ENCODE assay signal across 7 cellular contexts in genomic region chr2:30208453-30208852, GRCh38. TPM values are rescaled to one million over a fixed set of nuclear protein-coding genes. Genes with fewer than 3 reads are reported as not detected.
DNase-seq lines count a peak whose midpoint lies in the region; ATAC-seq, FAIRE-seq and TF ChIP-seq lines count a peak whose summit lies in the region.

No MANE protein-coding gene starts in this region.

- FAIRE-seq in K562 (lab: Jason Lieb, UNC), result peak; percentile 89

- BruUV-seq in K562 (replicated peaks; lab: Mats Ljungman, UMichigan), result no TSS peak

- H3K27me3 ChIP-seq in K562 (ENCODE audit: control insufficient read depth in 2 of 2, insufficient read depth in 2 of 2, low read length in 2 of 2), result no peaks in the 10 kb centered on the region

- WGBS in K562 (ENCODE audit: insufficient coverage, low coverage, missing lambda C conversion rate), result 5% methylated on average over 2 of the region's 2 CpGs

- no peaks in the 10 kb centered on the region for H3K9me3 ChIP-seq in K562 (replicated peaks; ENCODE audit: control insufficient read depth, insufficient read depth, low read depth, low read length)

- no peaks in the 10 kb centered on the region for H3K9me1 ChIP-seq in K562 (ENCODE audit: control insufficient read depth, insufficient read depth, low read length)

- H3K79me2 ChIP-seq in K562 (ENCODE audit: control insufficient read depth, insufficient read depth, low read length), result no peaks in the 10 kb centered on the region

- H3K27ac ChIP-seq in K562 (ENCODE audit: extremely low read depth, low read depth, low read length), result no peak overlapping the region

- no peak for TF ChIP-seq EP300 in Ishikawa (IDR thresholded peaks at IDR 0.05; ENCODE audit: borderline replicate concordance)
- TF ChIP-seq EP300 in K562 (IDR thresholded peaks at IDR 0.05; ENCODE audit: low read length), result no peak

- H3K4me2 ChIP-seq in K562 (ENCODE audit: insufficient read depth, low read length), result no peak overlapping the region

- peak; percentile 99 for TF ChIP-seq RAD21 in Ishikawa (IDR thresholded peaks at IDR 0.05; ENCODE audit: low read depth)
- peak; percentile 95 to 97 for TF ChIP-seq RAD21 in K562 (CRISPR knock-in tag; conservative IDR thresholded peaks at IDR 0.05 in 1 of 2, IDR thresholded peaks at IDR 0.05 in 1 of 2)

- H3K9ac ChIP-seq in K562 (ENCODE audit: insufficient read depth in 1 of 2, low read depth in 2 of 2, low read length in 2 of 2), result no peak overlapping the region

- peak; percentile 83 to 93 (median 89) for TF ChIP-seq CTCF in K562 (IDR thresholded peaks at IDR 0.05 in 2 of 3, conservative IDR thresholded peaks at IDR 0.05 in 1 of 3; ENCODE audit: insufficient read depth in 2 of 3, low read depth in 1 of 3, low read length in 3 of 3)

- no peaks in the 10 kb centered on the region for H3K36me3 ChIP-seq in K562 (ENCODE audit: control insufficient read depth, insufficient read depth, low read length)

- no peak for TF ChIP-seq POLR2A in K562 (conservative IDR thresholded peaks at IDR 0.05)

- POLR2A ChIA-PET in K562 (lab: Yijun Ruan, JAX), result interaction anchor here (1.0 to 2.0 kb wide), 6 partner anchors 13 to 46 kb away, joined by 3 to 7 read pairs (median 4); partner anchors contain the start of gene LBH

- no peak overlapping the region for H2AFZ ChIP-seq in K562 (ENCODE audit: low read depth, low read length)

- H3K4me1 ChIP-seq in K562 (replicated peaks in 1 of 2; ENCODE audit: control insufficient read depth in 2 of 2, insufficient read depth in 2 of 2, low read length in 2 of 2), result peaks cover 2 to 3% of the 10 kb centered on the region in 2 experiments; a peak in 2 of 5 replicates

- CTCF ChIA-PET in K562 (lab: Yijun Ruan, JAX; ENCODE audit: low intra/inter-chr PET ratio), result interaction anchor here (0.6 to 4.0 kb wide), 7 partner anchors 22 to 503 kb away, joined by 3 to 35 read pairs (median 4); no protein-coding TSS in a partner anchor

- intact Hi-C loops in K562 (cut with micrococcal nuclease), result loop anchor here (1.0 to 5.0 kb wide), 4 partner anchors 43 to 503 kb away; no protein-coding TSS in a partner anchor
- intact Hi-C loops in sciatic nerve (cut with DNase I), result loop anchor here (5.0 kb wide), 1 partner anchor 499 kb away; no protein-coding TSS in a partner anchor

- no peak overlapping the region for H3K4me3 ChIP-seq in K562

- in situ Hi-C loops in K562 (cut with MboI), result loop anchor here (5.0 kb wide), 2 partner anchors 41 to 499 kb away; no protein-coding TSS in a partner anchor

- no peaks in the 10 kb centered on the region for H4K20me1 ChIP-seq in K562 (replicated peaks; ENCODE audit: control insufficient read depth, insufficient read depth, low read length)

- ATAC-seq in K562, result peak; percentile 91
- ATAC-seq in sciatic nerve, result peak; percentile 94
- no peak for ATAC-seq in HG03571 (IDR thresholded peaks at IDR 0.05; ENCODE audit: unreplicated experiment)

- DNase-seq in GDM1 (lab: John Stamatoyannopoulos, UW) (peak; percentile 30), RPMI7951 (ENCODE audit: low read depth) (peak; percentile 56), K562 (ENCODE audit: extremely low read depth in 1 of 4, low spot score in 3 of 4) (peak; percentile 53 to 75 (median 66)), hypothalamus (lab: John Stamatoyannopoulos, UW) (peak in 30 of 51 donors; percentile 7 to 66 (median 34)), sciatic nerve (ENCODE audit: low spot score) (peak; percentile 77)

TF ChIP-seq in Ishikawa, 13 proteins besides CTCF, POLR2A, EP300 and RAD21 (continues in another document):
- TF ChIP-seq, protein P1, sequence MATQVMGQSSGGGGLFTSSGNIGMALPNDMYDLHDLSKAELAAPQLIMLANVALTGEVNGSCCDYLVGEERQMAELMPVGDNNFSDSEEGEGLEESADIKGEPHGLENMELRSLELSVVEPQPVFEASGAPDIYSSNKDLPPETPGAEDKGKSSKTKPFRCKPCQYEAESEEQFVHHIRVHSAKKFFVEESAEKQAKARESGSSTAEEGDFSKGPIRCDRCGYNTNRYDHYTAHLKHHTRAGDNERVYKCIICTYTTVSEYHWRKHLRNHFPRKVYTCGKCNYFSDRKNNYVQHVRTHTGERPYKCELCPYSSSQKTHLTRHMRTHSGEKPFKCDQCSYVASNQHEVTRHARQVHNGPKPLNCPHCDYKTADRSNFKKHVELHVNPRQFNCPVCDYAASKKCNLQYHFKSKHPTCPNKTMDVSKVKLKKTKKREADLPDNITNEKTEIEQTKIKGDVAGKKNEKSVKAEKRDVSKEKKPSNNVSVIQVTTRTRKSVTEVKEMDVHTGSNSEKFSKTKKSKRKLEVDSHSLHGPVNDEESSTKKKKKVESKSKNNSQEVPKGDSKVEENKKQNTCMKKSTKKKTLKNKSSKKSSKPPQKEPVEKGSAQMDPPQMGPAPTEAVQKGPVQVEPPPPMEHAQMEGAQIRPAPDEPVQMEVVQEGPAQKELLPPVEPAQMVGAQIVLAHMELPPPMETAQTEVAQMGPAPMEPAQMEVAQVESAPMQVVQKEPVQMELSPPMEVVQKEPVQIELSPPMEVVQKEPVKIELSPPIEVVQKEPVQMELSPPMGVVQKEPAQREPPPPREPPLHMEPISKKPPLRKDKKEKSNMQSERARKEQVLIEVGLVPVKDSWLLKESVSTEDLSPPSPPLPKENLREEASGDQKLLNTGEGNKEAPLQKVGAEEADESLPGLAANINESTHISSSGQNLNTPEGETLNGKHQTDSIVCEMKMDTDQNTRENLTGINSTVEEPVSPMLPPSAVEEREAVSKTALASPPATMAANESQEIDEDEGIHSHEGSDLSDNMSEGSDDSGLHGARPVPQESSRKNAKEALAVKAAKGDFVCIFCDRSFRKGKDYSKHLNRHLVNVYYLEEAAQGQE (IDR thresholded peaks at IDR 0.05; ENCODE audit: low read depth), result no peak
- TF ChIP-seq NFIC (IDR thresholded peaks at IDR 0.05), result no peak
- no peak for TF ChIP-seq TAF1 (IDR thresholded peaks at IDR 0.05; ENCODE audit: low read depth)
- no peak for TF ChIP-seq EGR1 (IDR thresholded peaks at IDR 0.05)
- no peak for TF ChIP-seq CEBPB (IDR thresholded peaks at IDR 0.05)
- TF ChIP-seq, protein P2, sequence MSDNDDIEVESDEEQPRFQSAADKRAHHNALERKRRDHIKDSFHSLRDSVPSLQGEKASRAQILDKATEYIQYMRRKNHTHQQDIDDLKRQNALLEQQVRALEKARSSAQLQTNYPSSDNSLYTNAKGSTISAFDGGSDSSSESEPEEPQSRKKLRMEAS (IDR thresholded peaks at IDR 0.05), result no peak
- TF ChIP-seq TEAD4 (IDR thresholded peaks at IDR 0.05), result no peak

TF ChIP-seq in K562, 482 proteins besides CTCF, POLR2A, EP300 and RAD21 (continues in another document):
- TF ChIP-seq TEAD1 (CRISPR knock-in tag; IDR thresholded peaks at IDR 0.05) (no peak), HEY1 (CRISPR knock-in tag; IDR thresholded peaks at IDR 0.05; ENCODE audit: borderline replicate concordance) (no peak), RFX1 (IDR thresholded peaks at IDR 0.05) (no peak), JUND (IDR thresholded peaks at IDR 0.05; ENCODE audit: borderline replicate concordance, low read depth, low read length) (peak; percentile 22; the same call in 1 of the 2 replicates), JUND (tag; IDR thresholded peaks at IDR 0.05; ENCODE audit: borderline replicate concordance, low read depth, low read length) (no peak), NELFE (IDR thresholded peaks at IDR 0.05; ENCODE audit: insufficient read depth, insufficient read length) (no peak), RCOR1 (IDR thresholded peaks at IDR 0.05; ENCODE audit: borderline replicate concordance in 1 of 2, low read depth in 2 of 2, low read length in 2 of 2) (peak in 1 of 2 experiments; percentile 61; a peak in 1 of 4 replicates), HIVEP1 (CRISPR knock-in tag; IDR thresholded peaks at IDR 0.05) (no peak), ZNF232 (CRISPR knock-in tag; IDR thresholded peaks at IDR 0.05) (no peak), MTA1 (IDR thresholded peaks at IDR 0.05; ENCODE audit: borderline replicate concordance) (no peak), ZNF785 (CRISPR knock-in tag; IDR thresholded peaks at IDR 0.05) (no peak), SAFB (IDR thresholded peaks at IDR 0.05; ENCODE audit: borderline replicate concordance, low read depth, low read length) (no peak), POLR2G (IDR thresholded peaks at IDR 0.05; ENCODE audit: low read depth, low read length) (no peak)
- TF ChIP-seq, protein P3, sequence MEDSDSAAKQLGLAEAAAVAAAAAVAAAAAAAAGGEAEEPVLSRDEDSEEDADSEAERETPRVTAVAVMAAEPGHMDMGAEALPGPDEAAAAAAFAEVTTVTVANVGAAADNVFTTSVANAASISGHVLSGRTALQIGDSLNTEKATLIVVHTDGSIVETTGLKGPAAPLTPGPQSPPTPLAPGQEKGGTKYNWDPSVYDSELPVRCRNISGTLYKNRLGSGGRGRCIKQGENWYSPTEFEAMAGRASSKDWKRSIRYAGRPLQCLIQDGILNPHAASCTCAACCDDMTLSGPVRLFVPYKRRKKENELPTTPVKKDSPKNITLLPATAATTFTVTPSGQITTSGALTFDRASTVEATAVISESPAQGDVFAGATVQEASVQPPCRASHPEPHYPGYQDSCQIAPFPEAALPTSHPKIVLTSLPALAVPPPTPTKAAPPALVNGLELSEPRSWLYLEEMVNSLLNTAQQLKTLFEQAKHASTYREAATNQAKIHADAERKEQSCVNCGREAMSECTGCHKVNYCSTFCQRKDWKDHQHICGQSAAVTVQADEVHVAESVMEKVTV (CRISPR knock-in tag; IDR thresholded peaks at IDR 0.05), result peak; percentile 93

RNA-seq across cellular contexts. Expression of gene LBH, which starts 22.9 kb away (rescaled TPM):
- 5.1 and 6.4 TPM in 2 replicates for total RNA-seq in RPMI7951 (2014; rRNA removed; shearing (Covaris generic))
- total RNA-seq in K562 (2011; cell fraction: chromatin; rRNA removed; ENCODE audit: low replicate concordance), result 4.1 and 9.5 TPM in 2 replicates
- total RNA-seq in K562 (2011; cell fraction: nucleolus; rRNA removed), result 14.5 and 15.2 TPM in 2 replicates
- total RNA-seq in K562 (2011; cell fraction: nucleoplasm; rRNA removed), result 8.9 and 11.3 TPM in 2 replicates
- 7.4 and 23.5 TPM in 2 replicates for total RNA-seq in K562 (2014; rRNA removed)
- 5.7 and 6.0 TPM in 2 replicates for total RNA-seq in K562 (2014; rRNA removed; fragmentation: Illumina TruSeq; extraction: Trizol)
- 4.6 and 7.3 TPM in 2 replicates for total RNA-seq in K562 (2015; rRNA removed; fragmentation: Illumina TruSeq; extraction: Trizol)
- total RNA-seq in K562 (2021), result 9.5 and 12.1 TPM in 2 replicates
- polyA plus RNA-seq in K562 (2011; rRNA removed), result 8.2 and 9.5 TPM in 2 replicates
- 13.7 and 24.2 TPM in 2 replicates for polyA plus RNA-seq in K562 (2011; cell fraction: cytosol; rRNA removed)
- 4.1 and 4.6 TPM in 2 replicates for polyA plus RNA-seq in K562 (2011; cell fraction: nucleus; rRNA removed)
- polyA plus RNA-seq in K562 (2012), result 6.0 and 6.2 TPM in 2 replicates
- 8.1 TPM in 2 replicates for polyA plus RNA-seq in K562 (2014; fragmentation: Illumina TruSeq; extraction: Trizol)
- 1 to 10 TPM; 3.1 to 5.9 TPM for polyA plus RNA-seq in K562 (2014; fragmentation: Nextera tagmentation; extraction: Ambion mirVana)
- 9.4 and 13.4 TPM in 2 replicates for polyA plus RNA-seq in K562 (2014; rRNA removed)
- 10.9 and 13.0 TPM in 2 replicates for polyA minus RNA-seq in K562 (2011; rRNA and poly(A)+ RNA removed)
- polyA minus RNA-seq in K562 (2011; cell fraction: cytosol; rRNA and poly(A)+ RNA removed), result 5.6 and 12.1 TPM in 2 replicates
- 7.7 and 15.4 TPM in 2 replicates for polyA minus RNA-seq in K562 (2011; cell fraction: nucleus; rRNA and poly(A)+ RNA removed)
- total RNA-seq in sciatic nerve, result 19.8 TPM
